In the genomic region with DNA sequence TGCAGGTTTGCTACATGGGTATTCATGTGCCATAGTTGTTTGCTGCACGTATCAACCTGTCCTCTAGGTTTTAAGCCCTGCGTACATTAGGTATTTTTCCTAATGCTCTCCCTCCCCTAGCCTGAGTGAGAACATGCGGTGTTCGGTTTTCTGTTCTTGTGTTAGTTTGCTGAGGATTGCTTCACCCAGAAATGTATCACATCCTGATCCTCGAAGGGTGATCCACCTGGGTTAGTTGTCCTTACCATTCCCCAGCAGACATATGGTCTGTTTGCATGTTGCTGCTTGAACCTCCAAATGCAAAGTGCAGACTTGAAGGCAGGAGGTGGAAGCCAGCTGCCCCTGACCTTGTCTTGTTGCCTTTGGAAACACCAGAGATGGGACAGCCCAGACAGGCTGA, we compare ENCODE assay signal across 24 cellular contexts.
"Had no signal": no experiment of that assay in that cellular context is flagged by ENCODE, and none has a peak within 500 bp of the region (broad histone marks: within the 10 kb centered on the region; RNA-seq: fewer than 3 reads in every experiment).

No MANE protein-coding gene starts in this region.

- H3K27ac ChIP-seq: neural progenitor cell, ovary, parathyroid adenoma, psoas muscle, right lobe of liver, sigmoid colon, stomach, thoracic aorta, thyroid gland, tibial nerve, upper lobe of right lung, uterus had no signal

- H2AFZ ChIP-seq: neural progenitor cell, parathyroid adenoma had no signal

- H3K9me3 ChIP-seq: ovary, psoas muscle, right lobe of liver, sigmoid colon, stomach, thoracic aorta, thyroid gland, tibial nerve, upper lobe of right lung, uterus had no signal

- DNase-seq: natural killer cell; occipital lobe; ovary; posterior cingulate gyrus; psoas muscle; right cardiac atrium; right lobe of liver; sigmoid colon; small intestine; stimulated activated CD4-positive, alpha-beta T cell treated with anti-CD3 and anti-CD28 coated beads, Interleukin-15, amount 100 ng/mL, for 24 hours; stimulated activated CD4-positive, alpha-beta T cell treated with anti-CD3 and anti-CD28 coated beads, Interleukin-2, amount 100 ng/mL, for 24 hours; stimulated activated CD4-positive, alpha-beta T cell treated with anti-CD3 and anti-CD28 coated beads, Interleukin-2, amount 100 ng/mL, for 48 hours; stimulated activated CD4-positive, alpha-beta T cell treated with anti-CD3 and anti-CD28 coated beads, Interleukin-4, amount 100 ng/mL, for 24 hours; stimulated activated naive B cell treated with anti-CD40 and anti-IgM and Interleukin-4, amounts not matched to agents 10 μg/mL and 1 μg/mL and 100 μg/mL, for 72 hours; stimulated activated naive CD4-positive, alpha-beta T cell treated with Interleukin-2 at 50 U/mL for 16 hours; stomach; thyroid gland; upper lobe of right lung; uterus had no signal

- H3K79me2 ChIP-seq: parathyroid adenoma had no signal

- H3K27me3 ChIP-seq: neural progenitor cell, ovary, right lobe of liver, sigmoid colon, stomach, thyroid gland, tibial nerve, upper lobe of right lung, uterus had no signal

- H3K4me1 ChIP-seq: neural progenitor cell, parathyroid adenoma, psoas muscle, right lobe of liver, sigmoid colon, stomach, thyroid gland, upper lobe of right lung, uterus had no signal

- H3K4me2 ChIP-seq: neural progenitor cell had no signal

- H3K4me3 ChIP-seq: neural progenitor cell, ovary, psoas muscle, right lobe of liver, sigmoid colon, stomach, thoracic aorta, thyroid gland, tibial nerve, upper lobe of right lung, uterus had no signal

- ATAC-seq: natural killer cell; psoas muscle; right cardiac atrium; right lobe of liver; stimulated activated effector memory CD8-positive, alpha-beta T cell treated with anti-CD3 and anti-CD28 coated beads, Interleukin-12 subunit alpha, Interleukin-12 subunit beta, amount 100 ng/mL, for 72 hours; stimulated activated naive B cell treated with anti-CD40 and anti-IgM and Interleukin-4, amounts not matched to agents 10 μg/mL and 1 μg/mL and 100 μg/mL, for 72 hours; upper lobe of right lung had no signal

- H3K36me3 ChIP-seq: neural progenitor cell, ovary, right lobe of liver, sigmoid colon, stomach, thoracic aorta, thyroid gland, tibial nerve, upper lobe of right lung, uterus had no signal

- H3K9ac ChIP-seq: neural progenitor cell, parathyroid adenoma had no signal
